16 cellular contexts compared by ENCODE assay signal in the genomic region with DNA sequence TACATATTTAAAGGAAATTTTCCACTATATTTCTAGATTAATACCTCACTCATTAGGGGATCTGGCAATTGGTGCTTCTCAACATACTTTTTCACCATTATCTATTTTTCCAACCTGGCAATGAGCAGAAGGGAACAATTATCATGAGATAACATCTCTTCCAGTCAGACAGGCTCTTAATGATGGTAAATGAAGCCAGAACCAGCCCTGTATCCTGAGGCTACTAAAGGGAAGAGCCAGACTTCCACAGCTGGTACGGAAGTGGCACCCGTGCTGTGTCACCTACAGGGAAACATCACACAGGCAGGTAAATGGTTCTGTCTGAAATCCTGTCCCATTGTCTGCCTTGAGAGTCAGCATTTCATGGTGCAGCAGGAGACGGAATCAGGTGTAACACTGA.
"Had no signal": no experiment of that assay in that cellular context is flagged by ENCODE, and none has a peak within 500 bp of the region (broad histone marks: within the 10 kb centered on the region; RNA-seq: fewer than 3 reads in every experiment).

No MANE protein-coding gene starts in this region.

- H3K9me3 ChIP-seq: gastrocnemius medialis, pancreas had no signal

- H3K27ac ChIP-seq: coronary artery, esophagus squamous epithelium, gastrocnemius medialis, pancreas, tibial artery, WERI-Rb-1 had no signal

- ATAC-seq: gastrocnemius medialis; natural killer cell treated with Interleukin-12 subunit alpha and Interleukin-12 subunit beta and Interleukin-15 and Interleukin-18, amount 100 ng/mL, for 72 hours; pancreas; right cardiac atrium; stimulated activated naive CD8-positive, alpha-beta T cell treated with anti-CD3 and anti-CD28 coated beads, Interleukin-15, Interleukin-2, amounts not matched to agents 100 U/mL and 50 U/mL, for 24 hours had no signal

- H3K27me3 ChIP-seq: esophagus squamous epithelium, gastrocnemius medialis, pancreas, tibial artery had no signal

- H3K9me3 Mint-ChIP-seq: natural killer cell treated with Interleukin-12 subunit alpha and Interleukin-12 subunit beta and Interleukin-15 and Interleukin-18, amount 100 ng/mL, for 72 hours had no signal

- H3K4me1 ChIP-seq: esophagus squamous epithelium, gastrocnemius medialis, pancreas, tibial artery had no signal

- H3K36me3 ChIP-seq: esophagus squamous epithelium, gastrocnemius medialis, pancreas, tibial artery, WERI-Rb-1 had no signal

- H3K27ac Mint-ChIP-seq: activated T-helper 2 cell treated with anti-CD3 and anti-CD28 coated beads, Interferon-gamma antibody, Interleukin-2, Interleukin-4, amounts not matched to agents 10 μg/mL and 5 μg/mL and 100 μg/mL, durations not matched to agents 14 hours and 24 hours and 36 hours; natural killer cell treated with Interleukin-12 subunit alpha and Interleukin-12 subunit beta and Interleukin-15 and Interleukin-18, amount 100 ng/mL, for 72 hours had no signal

- DNase-seq: activated CD4-positive, alpha-beta T cell treated with anti-CD3 and anti-CD28 coated beads for 1 hour; activated naive CD4-positive, alpha-beta T cell; cerebellar nuclear complex; esophagus squamous epithelium; gastrocnemius medialis; hypothalamus; pancreas; right cardiac atrium; stimulated activated CD4-positive, alpha-beta T cell treated with anti-CD3 and anti-CD28 coated beads, Interleukin-4, amount 100 ng/mL, for 4 hours; stimulated activated naive CD8-positive, alpha-beta T cell treated with anti-CD3 and anti-CD28 coated beads, Interleukin-15, Interleukin-2, amounts not matched to agents 100 U/mL and 50 U/mL, for 24 hours; T-helper 1 cell; tibial artery; WERI-Rb-1 had no signal

- H3K4me3 Mint-ChIP-seq: natural killer cell treated with Interleukin-12 subunit alpha and Interleukin-12 subunit beta and Interleukin-15 and Interleukin-18, amount 100 ng/mL, for 72 hours had no signal

- H3K4me3 ChIP-seq: coronary artery, esophagus squamous epithelium, gastrocnemius medialis, pancreas, tibial artery had no signal
